ENCODE assay signal across 17 cellular contexts in the genomic region with DNA sequence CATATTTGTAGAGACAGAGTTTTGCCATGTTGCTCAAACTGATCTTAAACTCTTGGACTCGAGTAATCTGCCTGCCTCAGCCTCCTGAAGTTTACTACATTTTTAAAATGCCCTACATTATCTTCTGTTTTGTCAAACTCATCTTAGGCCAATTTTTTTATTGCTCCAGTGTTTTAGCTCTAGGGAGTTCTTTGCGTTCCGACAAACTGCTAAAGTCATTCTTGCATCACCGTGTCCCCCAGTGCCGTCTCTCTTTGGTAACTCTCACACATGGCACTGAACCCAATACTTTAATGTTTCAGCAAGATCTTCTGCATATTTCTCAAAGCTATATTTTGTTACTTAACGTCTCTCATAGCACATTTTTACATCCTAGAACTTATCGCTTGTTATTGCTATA.
A peak's percentile ranks its signal among the peaks of the same experiment; 100 is the strongest.
DNase-seq lines count a peak whose midpoint lies in the region; ATAC-seq and TF ChIP-seq lines count a peak whose summit lies in the region.
"Had no signal": no experiment of that assay in that cellular context is flagged by ENCODE, and none has a peak within 500 bp of the region (broad histone marks: within the 10 kb centered on the region; RNA-seq: fewer than 3 reads in every experiment).

No MANE protein-coding gene starts in this region.

- H2AFZ ChIP-seq in GM23338 = no peak overlapping the region

- H3K79me2 ChIP-seq in GM23338 (replicated peaks; ENCODE audit: insufficient read depth) = no peaks in the 10 kb centered on the region

- DNase-seq in GM23338 (ENCODE audit: low spot score) = no peak
- no peak for DNase-seq in sciatic nerve (ENCODE audit: low spot score)
- no peak for DNase-seq in aorta
- no peak for DNase-seq in mucosa of descending colon
- no peak for DNase-seq in Right ventricle myocardium superior
- DNase-seq: AML-193; Caco-2; Calu3; CD4-positive, alpha-beta T cell; CD8-positive, alpha-beta T cell; DMS79 treated with DMSO at 0.1 percent for 48 hours; GF-D8 had no signal

- H3K4me2 ChIP-seq in GM23338 = no peak overlapping the region
- H3K4me2 ChIP-seq: A549; BLaER1 treated with 17β-estradiol and CSF1 and Interleukin-3, amounts not matched to agents 10 nM and 100 nM had no signal

- H3K27ac ChIP-seq in GM23338 (ENCODE audit: low read depth) (no peak overlapping the region), aorta (ENCODE audit: low read depth in 1 of 2, low read length in 2 of 2) (no peak overlapping the region)
- H3K27ac ChIP-seq: 22Rv1; A549; BLaER1 treated with 17β-estradiol and CSF1 and Interleukin-3, amounts not matched to agents 10 nM and 100 nM; C4-2B had no signal

- no peaks in the 10 kb centered on the region for H3F3A ChIP-seq in GM23338 (replicated peaks; ENCODE audit: low read depth)

- no peaks in the 10 kb centered on the region for H3K36me3 Mint-ChIP-seq in GM23338 (ENCODE audit: low read depth)
- H3K36me3 Mint-ChIP-seq: CD8-positive, alpha-beta T cell had no signal

- H3K9me3 ChIP-seq in aorta (ENCODE audit: control insufficient read depth, low read length) (no peaks in the 10 kb centered on the region), mucosa of descending colon (no peaks in the 10 kb centered on the region)
- H3K9me3 ChIP-seq: BLaER1 treated with 17β-estradiol and CSF1 and Interleukin-3, amounts not matched to agents 10 nM and 100 nM; Caco-2 had no signal

- H4K20me1 ChIP-seq in GM23338 (replicated peaks; ENCODE audit: insufficient read depth) = no peaks in the 10 kb centered on the region
- H4K20me1 ChIP-seq: BLaER1 treated with 17β-estradiol and CSF1 and Interleukin-3, amounts not matched to agents 10 nM and 100 nM had no signal

- ATAC-seq in GM23338 (no peak), sciatic nerve (peak; percentile 93), aorta (ENCODE audit: low FRiP score) (peak; percentile 33), mucosa of descending colon (no peak), Right ventricle myocardium superior (ENCODE audit: poor library complexity) (no peak)
- ATAC-seq: A549; CD8-positive, alpha-beta T cell had no signal

- intact Hi-C loops in sciatic nerve (cut with DNase I) = no loop called here
- intact Hi-C loops in aorta (cut with DNase I) = no loop called here
- intact Hi-C loops in mucosa of descending colon (cut with DNase I, micrococcal nuclease) = no loop called here
- intact Hi-C loops in Right ventricle myocardium superior (cut with DNase I) = no loop called here

- H3K4me1 ChIP-seq in GM23338 (ENCODE audit: insufficient read depth) (no peaks in the 10 kb centered on the region), aorta (ENCODE audit: control insufficient read depth in 1 of 2, insufficient read depth in 2 of 2, low read length in 2 of 2) (no peaks in the 10 kb centered on the region), mucosa of descending colon (ENCODE audit: low read depth) (no peaks in the 10 kb centered on the region)
- H3K4me1 ChIP-seq: A549; BLaER1 treated with 17β-estradiol and CSF1 and Interleukin-3, amounts not matched to agents 10 nM and 100 nM; Caco-2 had no signal

- H3K27ac Mint-ChIP-seq in GM23338 = peak overlapping the region; percentile 80; the same call in 1 of the 2 replicates
- H3K27ac Mint-ChIP-seq: B cell; CD4-positive, alpha-beta T cell; CD8-positive, alpha-beta T cell had no signal

- no peaks in the 10 kb centered on the region for H3K27me3 Mint-ChIP-seq in GM23338 (ENCODE audit: insufficient read depth, low read depth, poor library complexity)
- H3K27me3 Mint-ChIP-seq: B cell; CD4-positive, alpha-beta T cell had no signal

- H3K9me3 Mint-ChIP-seq in GM23338 = no peaks in the 10 kb centered on the region
- H3K9me3 Mint-ChIP-seq: CD4-positive, alpha-beta T cell had no signal

- no peak overlapping the region for H3K4me3 Mint-ChIP-seq in GM23338
- H3K4me3 Mint-ChIP-seq: B cell; CD4-positive, alpha-beta T cell; CD8-positive, alpha-beta T cell had no signal

- TF ChIP-seq CTCF in GM23338 (conservative IDR thresholded peaks at IDR 0.05; ENCODE audit: low read depth in 2 of 2) = no peak
- TF ChIP-seq CTCF in mucosa of descending colon (IDR thresholded peaks at IDR 0.05) = no peak

- H3K4me1 Mint-ChIP-seq in GM23338 = no peaks in the 10 kb centered on the region
- H3K4me1 Mint-ChIP-seq: B cell had no signal

- 78 to 82% methylated on average over 7 of the region's 7 CpGs for WGBS in aorta, 2 donors

- H3K27me3 ChIP-seq in GM23338 (ENCODE audit: insufficient read depth) (no peaks in the 10 kb centered on the region), aorta (ENCODE audit: control insufficient read depth in 1 of 2, insufficient read depth in 2 of 2, low read length in 1 of 2) (no peaks in the 10 kb centered on the region)
- H3K27me3 ChIP-seq: BLaER1 treated with 17β-estradiol and CSF1 and Interleukin-3, amounts not matched to agents 10 nM and 100 nM had no signal

- H3K4me3 ChIP-seq in GM23338 (no peak overlapping the region), aorta (ENCODE audit: low read length in 2 of 2) (no peak overlapping the region), mucosa of descending colon (no peak overlapping the region)
- H3K4me3 ChIP-seq: A549; BLaER1 treated with 17β-estradiol and CSF1 and Interleukin-3, amounts not matched to agents 10 nM and 100 nM had no signal

- H3K9me2 ChIP-seq in GM23338 (ENCODE audit: insufficient read depth) = no peaks in the 10 kb centered on the region

- H3K36me3 ChIP-seq in GM23338 (ENCODE audit: insufficient read depth) (no peaks in the 10 kb centered on the region), aorta (ENCODE audit: control insufficient read depth in 1 of 2, insufficient read depth in 2 of 2, low read length in 1 of 2) (no peaks in the 10 kb centered on the region), mucosa of descending colon (ENCODE audit: low read depth) (no peaks in the 10 kb centered on the region)
- H3K36me3 ChIP-seq: BLaER1 treated with 17β-estradiol and CSF1 and Interleukin-3, amounts not matched to agents 10 nM and 100 nM had no signal

TF ChIP-seq in GM23338, 12 proteins besides CTCF, POLR2A, EP300 and RAD21 (continues in another document):
- TF ChIP-seq ZNF331 (CRISPR knock-in tag; IDR thresholded peaks at IDR 0.05; ENCODE audit: low read depth) (no peak), ZNF114 (CRISPR knock-in tag; IDR thresholded peaks at IDR 0.05) (no peak), EZH2phosphoT487 (IDR thresholded peaks at IDR 0.05; ENCODE audit: unreplicated experiment) (no peak), NANOG (IDR thresholded peaks at IDR 0.05; ENCODE audit: borderline replicate concordance) (no peak), POLR2AphosphoS5 (IDR thresholded peaks at IDR 0.05; ENCODE audit: low read depth) (no peak), CREB1 (CRISPR knock-in tag; IDR thresholded peaks at IDR 0.05; ENCODE audit: low read depth) (no peak), STAT1 (IDR thresholded peaks at IDR 0.05; ENCODE audit: unreplicated experiment) (no peak), EZH2 (IDR thresholded peaks at IDR 0.05; ENCODE audit: low read depth, unreplicated experiment) (no peak)
- TF ChIP-seq, protein P1, sequence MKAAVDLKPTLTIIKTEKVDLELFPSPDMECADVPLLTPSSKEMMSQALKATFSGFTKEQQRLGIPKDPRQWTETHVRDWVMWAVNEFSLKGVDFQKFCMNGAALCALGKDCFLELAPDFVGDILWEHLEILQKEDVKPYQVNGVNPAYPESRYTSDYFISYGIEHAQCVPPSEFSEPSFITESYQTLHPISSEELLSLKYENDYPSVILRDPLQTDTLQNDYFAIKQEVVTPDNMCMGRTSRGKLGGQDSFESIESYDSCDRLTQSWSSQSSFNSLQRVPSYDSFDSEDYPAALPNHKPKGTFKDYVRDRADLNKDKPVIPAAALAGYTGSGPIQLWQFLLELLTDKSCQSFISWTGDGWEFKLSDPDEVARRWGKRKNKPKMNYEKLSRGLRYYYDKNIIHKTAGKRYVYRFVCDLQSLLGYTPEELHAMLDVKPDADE (IDR thresholded peaks at IDR 0.05) = no peak
- TF ChIP-seq, protein P2, sequence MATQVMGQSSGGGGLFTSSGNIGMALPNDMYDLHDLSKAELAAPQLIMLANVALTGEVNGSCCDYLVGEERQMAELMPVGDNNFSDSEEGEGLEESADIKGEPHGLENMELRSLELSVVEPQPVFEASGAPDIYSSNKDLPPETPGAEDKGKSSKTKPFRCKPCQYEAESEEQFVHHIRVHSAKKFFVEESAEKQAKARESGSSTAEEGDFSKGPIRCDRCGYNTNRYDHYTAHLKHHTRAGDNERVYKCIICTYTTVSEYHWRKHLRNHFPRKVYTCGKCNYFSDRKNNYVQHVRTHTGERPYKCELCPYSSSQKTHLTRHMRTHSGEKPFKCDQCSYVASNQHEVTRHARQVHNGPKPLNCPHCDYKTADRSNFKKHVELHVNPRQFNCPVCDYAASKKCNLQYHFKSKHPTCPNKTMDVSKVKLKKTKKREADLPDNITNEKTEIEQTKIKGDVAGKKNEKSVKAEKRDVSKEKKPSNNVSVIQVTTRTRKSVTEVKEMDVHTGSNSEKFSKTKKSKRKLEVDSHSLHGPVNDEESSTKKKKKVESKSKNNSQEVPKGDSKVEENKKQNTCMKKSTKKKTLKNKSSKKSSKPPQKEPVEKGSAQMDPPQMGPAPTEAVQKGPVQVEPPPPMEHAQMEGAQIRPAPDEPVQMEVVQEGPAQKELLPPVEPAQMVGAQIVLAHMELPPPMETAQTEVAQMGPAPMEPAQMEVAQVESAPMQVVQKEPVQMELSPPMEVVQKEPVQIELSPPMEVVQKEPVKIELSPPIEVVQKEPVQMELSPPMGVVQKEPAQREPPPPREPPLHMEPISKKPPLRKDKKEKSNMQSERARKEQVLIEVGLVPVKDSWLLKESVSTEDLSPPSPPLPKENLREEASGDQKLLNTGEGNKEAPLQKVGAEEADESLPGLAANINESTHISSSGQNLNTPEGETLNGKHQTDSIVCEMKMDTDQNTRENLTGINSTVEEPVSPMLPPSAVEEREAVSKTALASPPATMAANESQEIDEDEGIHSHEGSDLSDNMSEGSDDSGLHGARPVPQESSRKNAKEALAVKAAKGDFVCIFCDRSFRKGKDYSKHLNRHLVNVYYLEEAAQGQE (IDR thresholded peaks at IDR 0.05; ENCODE audit: unreplicated experiment) = no peak

Comparison
In these comparisons a context has a peak if more than half of its experiments do, and no peak if none do; other contexts are left out.
1. ATAC-seq: peak in sciatic nerve (single experiment) and aorta (single experiment); none in GM23338 (single experiment), mucosa of descending colon (single experiment) and Right ventricle myocardium superior (single experiment).